ENCODE assay signal across 1 cellular context in the genomic region with DNA sequence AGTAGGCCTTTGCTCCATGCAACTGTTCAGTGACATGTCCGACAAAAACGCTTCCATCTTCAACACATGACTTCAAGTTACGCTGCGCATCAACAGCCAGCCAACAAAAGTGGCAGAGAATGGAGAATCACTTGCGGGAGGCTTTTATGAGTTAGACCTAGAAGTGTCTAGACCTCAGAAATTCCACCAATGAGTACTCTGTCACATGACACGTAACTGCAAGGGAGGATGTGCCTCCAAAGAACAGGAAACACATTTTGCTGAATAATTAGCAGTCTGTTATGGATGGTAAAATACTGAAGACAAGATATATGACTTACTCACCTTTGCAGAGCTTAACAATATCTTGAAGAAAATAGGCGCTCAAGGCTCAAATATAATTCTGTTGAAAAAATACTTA.
TF ChIP-seq lines count a peak whose summit lies in the region.

No MANE protein-coding gene starts in this region.

TF ChIP-seq in K562, 482 proteins besides CTCF, POLR2A, EP300 and RAD21 (continued from another document):
- TF ChIP-seq, protein P1, sequence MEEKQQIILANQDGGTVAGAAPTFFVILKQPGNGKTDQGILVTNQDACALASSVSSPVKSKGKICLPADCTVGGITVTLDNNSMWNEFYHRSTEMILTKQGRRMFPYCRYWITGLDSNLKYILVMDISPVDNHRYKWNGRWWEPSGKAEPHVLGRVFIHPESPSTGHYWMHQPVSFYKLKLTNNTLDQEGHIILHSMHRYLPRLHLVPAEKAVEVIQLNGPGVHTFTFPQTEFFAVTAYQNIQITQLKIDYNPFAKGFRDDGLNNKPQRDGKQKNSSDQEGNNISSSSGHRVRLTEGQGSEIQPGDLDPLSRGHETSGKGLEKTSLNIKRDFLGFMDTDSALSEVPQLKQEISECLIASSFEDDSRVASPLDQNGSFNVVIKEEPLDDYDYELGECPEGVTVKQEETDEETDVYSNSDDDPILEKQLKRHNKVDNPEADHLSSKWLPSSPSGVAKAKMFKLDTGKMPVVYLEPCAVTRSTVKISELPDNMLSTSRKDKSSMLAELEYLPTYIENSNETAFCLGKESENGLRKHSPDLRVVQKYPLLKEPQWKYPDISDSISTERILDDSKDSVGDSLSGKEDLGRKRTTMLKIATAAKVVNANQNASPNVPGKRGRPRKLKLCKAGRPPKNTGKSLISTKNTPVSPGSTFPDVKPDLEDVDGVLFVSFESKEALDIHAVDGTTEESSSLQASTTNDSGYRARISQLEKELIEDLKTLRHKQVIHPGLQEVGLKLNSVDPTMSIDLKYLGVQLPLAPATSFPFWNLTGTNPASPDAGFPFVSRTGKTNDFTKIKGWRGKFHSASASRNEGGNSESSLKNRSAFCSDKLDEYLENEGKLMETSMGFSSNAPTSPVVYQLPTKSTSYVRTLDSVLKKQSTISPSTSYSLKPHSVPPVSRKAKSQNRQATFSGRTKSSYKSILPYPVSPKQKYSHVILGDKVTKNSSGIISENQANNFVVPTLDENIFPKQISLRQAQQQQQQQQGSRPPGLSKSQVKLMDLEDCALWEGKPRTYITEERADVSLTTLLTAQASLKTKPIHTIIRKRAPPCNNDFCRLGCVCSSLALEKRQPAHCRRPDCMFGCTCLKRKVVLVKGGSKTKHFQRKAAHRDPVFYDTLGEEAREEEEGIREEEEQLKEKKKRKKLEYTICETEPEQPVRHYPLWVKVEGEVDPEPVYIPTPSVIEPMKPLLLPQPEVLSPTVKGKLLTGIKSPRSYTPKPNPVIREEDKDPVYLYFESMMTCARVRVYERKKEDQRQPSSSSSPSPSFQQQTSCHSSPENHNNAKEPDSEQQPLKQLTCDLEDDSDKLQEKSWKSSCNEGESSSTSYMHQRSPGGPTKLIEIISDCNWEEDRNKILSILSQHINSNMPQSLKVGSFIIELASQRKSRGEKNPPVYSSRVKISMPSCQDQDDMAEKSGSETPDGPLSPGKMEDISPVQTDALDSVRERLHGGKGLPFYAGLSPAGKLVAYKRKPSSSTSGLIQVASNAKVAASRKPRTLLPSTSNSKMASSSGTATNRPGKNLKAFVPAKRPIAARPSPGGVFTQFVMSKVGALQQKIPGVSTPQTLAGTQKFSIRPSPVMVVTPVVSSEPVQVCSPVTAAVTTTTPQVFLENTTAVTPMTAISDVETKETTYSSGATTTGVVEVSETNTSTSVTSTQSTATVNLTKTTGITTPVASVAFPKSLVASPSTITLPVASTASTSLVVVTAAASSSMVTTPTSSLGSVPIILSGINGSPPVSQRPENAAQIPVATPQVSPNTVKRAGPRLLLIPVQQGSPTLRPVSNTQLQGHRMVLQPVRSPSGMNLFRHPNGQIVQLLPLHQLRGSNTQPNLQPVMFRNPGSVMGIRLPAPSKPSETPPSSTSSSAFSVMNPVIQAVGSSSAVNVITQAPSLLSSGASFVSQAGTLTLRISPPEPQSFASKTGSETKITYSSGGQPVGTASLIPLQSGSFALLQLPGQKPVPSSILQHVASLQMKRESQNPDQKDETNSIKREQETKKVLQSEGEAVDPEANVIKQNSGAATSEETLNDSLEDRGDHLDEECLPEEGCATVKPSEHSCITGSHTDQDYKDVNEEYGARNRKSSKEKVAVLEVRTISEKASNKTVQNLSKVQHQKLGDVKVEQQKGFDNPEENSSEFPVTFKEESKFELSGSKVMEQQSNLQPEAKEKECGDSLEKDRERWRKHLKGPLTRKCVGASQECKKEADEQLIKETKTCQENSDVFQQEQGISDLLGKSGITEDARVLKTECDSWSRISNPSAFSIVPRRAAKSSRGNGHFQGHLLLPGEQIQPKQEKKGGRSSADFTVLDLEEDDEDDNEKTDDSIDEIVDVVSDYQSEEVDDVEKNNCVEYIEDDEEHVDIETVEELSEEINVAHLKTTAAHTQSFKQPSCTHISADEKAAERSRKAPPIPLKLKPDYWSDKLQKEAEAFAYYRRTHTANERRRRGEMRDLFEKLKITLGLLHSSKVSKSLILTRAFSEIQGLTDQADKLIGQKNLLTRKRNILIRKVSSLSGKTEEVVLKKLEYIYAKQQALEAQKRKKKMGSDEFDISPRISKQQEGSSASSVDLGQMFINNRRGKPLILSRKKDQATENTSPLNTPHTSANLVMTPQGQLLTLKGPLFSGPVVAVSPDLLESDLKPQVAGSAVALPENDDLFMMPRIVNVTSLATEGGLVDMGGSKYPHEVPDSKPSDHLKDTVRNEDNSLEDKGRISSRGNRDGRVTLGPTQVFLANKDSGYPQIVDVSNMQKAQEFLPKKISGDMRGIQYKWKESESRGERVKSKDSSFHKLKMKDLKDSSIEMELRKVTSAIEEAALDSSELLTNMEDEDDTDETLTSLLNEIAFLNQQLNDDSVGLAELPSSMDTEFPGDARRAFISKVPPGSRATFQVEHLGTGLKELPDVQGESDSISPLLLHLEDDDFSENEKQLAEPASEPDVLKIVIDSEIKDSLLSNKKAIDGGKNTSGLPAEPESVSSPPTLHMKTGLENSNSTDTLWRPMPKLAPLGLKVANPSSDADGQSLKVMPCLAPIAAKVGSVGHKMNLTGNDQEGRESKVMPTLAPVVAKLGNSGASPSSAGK (IDR thresholded peaks at IDR 0.05) = no peak
- TF ChIP-seq RAD51 (IDR thresholded peaks at IDR 0.05; ENCODE audit: borderline replicate concordance, low read depth) (peak; percentile 59; the same call in 1 of the 2 replicates), NCOA1 (IDR thresholded peaks at IDR 0.05; ENCODE audit: low read depth) (no peak), GABPB1 (CRISPR knock-in tag; IDR thresholded peaks at IDR 0.05) (no peak), TOE1 (IDR thresholded peaks at IDR 0.05; ENCODE audit: borderline replicate concordance) (peak; percentile 65; the same call in 1 of the 2 replicates), TOE1 (CRISPR knock-in tag; IDR thresholded peaks at IDR 0.05; ENCODE audit: borderline replicate concordance, low read depth) (no peak), ZNF408 (CRISPR knock-in tag; IDR thresholded peaks at IDR 0.05; ENCODE audit: low read depth) (no peak), CSDE1 (IDR thresholded peaks at IDR 0.05) (no peak), TAF1 (IDR thresholded peaks at IDR 0.05; ENCODE audit: control insufficient read depth, extremely low read depth, insufficient read depth, low read length, severe bottlenecking) (no peak), CHD4 (IDR thresholded peaks at IDR 0.05; ENCODE audit: insufficient read depth, insufficient replicate concordance, low read depth, low read length, poor library complexity, severe bottlenecking) (no peak), MIER1 (IDR thresholded peaks at IDR 0.05; ENCODE audit: low read depth) (no peak), TAF15 (IDR thresholded peaks at IDR 0.05; ENCODE audit: low read depth, low read length) (no peak), TBL1XR1 (IDR thresholded peaks at IDR 0.05; ENCODE audit: low read length in 2 of 2) (no peak), RFX1 (IDR thresholded peaks at IDR 0.05) (no peak), CEBPG (CRISPR knock-in tag; IDR thresholded peaks at IDR 0.05) (no peak), CEBPG (tag; conservative IDR thresholded peaks at IDR 0.05 in 1 of 2, IDR thresholded peaks at IDR 0.05 in 1 of 2) (no peak), ZNF134 (CRISPR knock-in tag; conservative IDR thresholded peaks at IDR 0.05) (no peak), CHD2 (IDR thresholded peaks at IDR 0.05; ENCODE audit: low read depth, low read length) (no peak), U2AF1 (optimal IDR thresholded peaks at IDR 0.05; ENCODE audit: low read depth, low read length) (no peak), SREBF2 (CRISPR knock-in tag; IDR thresholded peaks at IDR 0.05) (no peak)
- TF ChIP-seq, protein P2, sequence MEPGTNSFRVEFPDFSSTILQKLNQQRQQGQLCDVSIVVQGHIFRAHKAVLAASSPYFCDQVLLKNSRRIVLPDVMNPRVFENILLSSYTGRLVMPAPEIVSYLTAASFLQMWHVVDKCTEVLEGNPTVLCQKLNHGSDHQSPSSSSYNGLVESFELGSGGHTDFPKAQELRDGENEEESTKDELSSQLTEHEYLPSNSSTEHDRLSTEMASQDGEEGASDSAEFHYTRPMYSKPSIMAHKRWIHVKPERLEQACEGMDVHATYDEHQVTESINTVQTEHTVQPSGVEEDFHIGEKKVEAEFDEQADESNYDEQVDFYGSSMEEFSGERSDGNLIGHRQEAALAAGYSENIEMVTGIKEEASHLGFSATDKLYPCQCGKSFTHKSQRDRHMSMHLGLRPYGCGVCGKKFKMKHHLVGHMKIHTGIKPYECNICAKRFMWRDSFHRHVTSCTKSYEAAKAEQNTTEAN (CRISPR knock-in tag; IDR thresholded peaks at IDR 0.05) = no peak
- TF ChIP-seq, protein P3, sequence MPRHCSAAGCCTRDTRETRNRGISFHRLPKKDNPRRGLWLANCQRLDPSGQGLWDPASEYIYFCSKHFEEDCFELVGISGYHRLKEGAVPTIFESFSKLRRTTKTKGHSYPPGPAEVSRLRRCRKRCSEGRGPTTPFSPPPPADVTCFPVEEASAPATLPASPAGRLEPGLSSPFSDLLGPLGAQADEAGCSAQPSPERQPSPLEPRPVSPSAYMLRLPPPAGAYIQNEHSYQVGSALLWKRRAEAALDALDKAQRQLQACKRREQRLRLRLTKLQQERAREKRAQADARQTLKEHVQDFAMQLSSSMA (CRISPR knock-in tag; IDR thresholded peaks at IDR 0.05) = no peak
- TF ChIP-seq, protein P4, sequence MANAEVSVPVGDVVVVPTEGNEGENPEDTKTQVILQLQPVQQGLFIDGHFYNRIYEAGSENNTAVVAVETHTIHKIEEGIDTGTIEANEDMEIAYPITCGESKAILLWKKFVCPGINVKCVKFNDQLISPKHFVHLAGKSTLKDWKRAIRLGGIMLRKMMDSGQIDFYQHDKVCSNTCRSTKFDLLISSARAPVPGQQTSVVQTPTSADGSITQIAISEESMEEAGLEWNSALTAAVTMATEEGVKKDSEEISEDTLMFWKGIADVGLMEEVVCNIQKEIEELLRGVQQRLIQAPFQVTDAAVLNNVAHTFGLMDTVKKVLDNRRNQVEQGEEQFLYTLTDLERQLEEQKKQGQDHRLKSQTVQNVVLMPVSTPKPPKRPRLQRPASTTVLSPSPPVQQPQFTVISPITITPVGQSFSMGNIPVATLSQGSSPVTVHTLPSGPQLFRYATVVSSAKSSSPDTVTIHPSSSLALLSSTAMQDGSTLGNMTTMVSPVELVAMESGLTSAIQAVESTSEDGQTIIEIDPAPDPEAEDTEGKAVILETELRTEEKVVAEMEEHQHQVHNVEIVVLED (CRISPR knock-in tag; IDR thresholded peaks at IDR 0.05) = no peak
- TF ChIP-seq, protein P5, sequence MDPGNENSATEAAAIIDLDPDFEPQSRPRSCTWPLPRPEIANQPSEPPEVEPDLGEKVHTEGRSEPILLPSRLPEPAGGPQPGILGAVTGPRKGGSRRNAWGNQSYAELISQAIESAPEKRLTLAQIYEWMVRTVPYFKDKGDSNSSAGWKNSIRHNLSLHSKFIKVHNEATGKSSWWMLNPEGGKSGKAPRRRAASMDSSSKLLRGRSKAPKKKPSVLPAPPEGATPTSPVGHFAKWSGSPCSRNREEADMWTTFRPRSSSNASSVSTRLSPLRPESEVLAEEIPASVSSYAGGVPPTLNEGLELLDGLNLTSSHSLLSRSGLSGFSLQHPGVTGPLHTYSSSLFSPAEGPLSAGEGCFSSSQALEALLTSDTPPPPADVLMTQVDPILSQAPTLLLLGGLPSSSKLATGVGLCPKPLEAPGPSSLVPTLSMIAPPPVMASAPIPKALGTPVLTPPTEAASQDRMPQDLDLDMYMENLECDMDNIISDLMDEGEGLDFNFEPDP (CRISPR knock-in tag; IDR thresholded peaks at IDR 0.05) = no peak
- TF ChIP-seq, protein P6, sequence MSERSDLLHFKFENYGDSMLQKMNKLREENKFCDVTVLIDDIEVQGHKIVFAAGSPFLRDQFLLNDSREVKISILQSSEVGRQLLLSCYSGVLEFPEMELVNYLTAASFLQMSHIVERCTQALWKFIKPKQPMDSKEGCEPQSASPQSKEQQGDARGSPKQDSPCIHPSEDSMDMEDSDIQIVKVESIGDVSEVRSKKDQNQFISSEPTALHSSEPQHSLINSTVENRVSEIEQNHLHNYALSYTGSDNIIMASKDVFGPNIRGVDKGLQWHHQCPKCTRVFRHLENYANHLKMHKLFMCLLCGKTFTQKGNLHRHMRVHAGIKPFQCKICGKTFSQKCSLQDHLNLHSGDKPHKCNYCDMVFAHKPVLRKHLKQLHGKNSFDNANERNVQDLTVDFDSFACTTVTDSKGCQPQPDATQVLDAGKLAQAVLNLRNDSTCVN (CRISPR knock-in tag; IDR thresholded peaks at IDR 0.05) = no peak
- TF ChIP-seq, protein P7, sequence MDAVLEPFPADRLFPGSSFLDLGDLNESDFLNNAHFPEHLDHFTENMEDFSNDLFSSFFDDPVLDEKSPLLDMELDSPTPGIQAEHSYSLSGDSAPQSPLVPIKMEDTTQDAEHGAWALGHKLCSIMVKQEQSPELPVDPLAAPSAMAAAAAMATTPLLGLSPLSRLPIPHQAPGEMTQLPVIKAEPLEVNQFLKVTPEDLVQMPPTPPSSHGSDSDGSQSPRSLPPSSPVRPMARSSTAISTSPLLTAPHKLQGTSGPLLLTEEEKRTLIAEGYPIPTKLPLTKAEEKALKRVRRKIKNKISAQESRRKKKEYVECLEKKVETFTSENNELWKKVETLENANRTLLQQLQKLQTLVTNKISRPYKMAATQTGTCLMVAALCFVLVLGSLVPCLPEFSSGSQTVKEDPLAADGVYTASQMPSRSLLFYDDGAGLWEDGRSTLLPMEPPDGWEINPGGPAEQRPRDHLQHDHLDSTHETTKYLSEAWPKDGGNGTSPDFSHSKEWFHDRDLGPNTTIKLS (IDR thresholded peaks at IDR 0.05; ENCODE audit: borderline replicate concordance, low read depth) = no peak
- TF ChIP-seq, protein P8, sequence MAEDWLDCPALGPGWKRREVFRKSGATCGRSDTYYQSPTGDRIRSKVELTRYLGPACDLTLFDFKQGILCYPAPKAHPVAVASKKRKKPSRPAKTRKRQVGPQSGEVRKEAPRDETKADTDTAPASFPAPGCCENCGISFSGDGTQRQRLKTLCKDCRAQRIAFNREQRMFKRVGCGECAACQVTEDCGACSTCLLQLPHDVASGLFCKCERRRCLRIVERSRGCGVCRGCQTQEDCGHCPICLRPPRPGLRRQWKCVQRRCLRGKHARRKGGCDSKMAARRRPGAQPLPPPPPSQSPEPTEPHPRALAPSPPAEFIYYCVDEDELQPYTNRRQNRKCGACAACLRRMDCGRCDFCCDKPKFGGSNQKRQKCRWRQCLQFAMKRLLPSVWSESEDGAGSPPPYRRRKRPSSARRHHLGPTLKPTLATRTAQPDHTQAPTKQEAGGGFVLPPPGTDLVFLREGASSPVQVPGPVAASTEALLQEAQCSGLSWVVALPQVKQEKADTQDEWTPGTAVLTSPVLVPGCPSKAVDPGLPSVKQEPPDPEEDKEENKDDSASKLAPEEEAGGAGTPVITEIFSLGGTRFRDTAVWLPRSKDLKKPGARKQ (CRISPR knock-in tag; IDR thresholded peaks at IDR 0.05) = peak; percentile 47; the same call in 1 of the 2 replicates
TF ChIP-seq in K562: peak in this region for 7.
